Comparison of ENCODE assay signal across 17 cellular contexts in genomic region chr6:110930795-110931194, GRCh38.
"Had no signal": no experiment of that assay in that cellular context is flagged by ENCODE, and none has a peak within 500 bp of the region (broad histone marks: within the 10 kb centered on the region; RNA-seq: fewer than 3 reads in every experiment).

No MANE protein-coding gene starts in this region.

- H3K4me1 ChIP-seq: pancreas, testis, tibial artery had no signal

- DNase-seq: dorsolateral prefrontal cortex; effector CD4-positive, alpha-beta T cell; kidney; left cardiac atrium; left lung; mesendoderm; midbrain; naive thymus-derived CD4-positive, alpha-beta T cell; pancreas; right cardiac atrium; spleen; stimulated activated CD4-positive, alpha-beta T cell treated with anti-CD3 and anti-CD28 coated beads, Interleukin-4, amount 100 ng/mL, for 4 hours; stimulated activated naive CD8-positive, alpha-beta T cell treated with anti-CD3 and anti-CD28 coated beads, Interleukin-15, Interleukin-2, amounts not matched to agents 100 U/mL and 50 U/mL, for 24 hours; substantia nigra; testis; tibial artery had no signal

- H3K36me3 ChIP-seq: left lung, pancreas, spleen, tibial artery had no signal

- H3K27me3 ChIP-seq: dorsolateral prefrontal cortex, left lung, pancreas, spleen, testis, tibial artery had no signal

- H3K27ac ChIP-seq: dorsolateral prefrontal cortex, pancreas, skin epidermis, testis, tibial artery had no signal

- H3K9me3 ChIP-seq: left lung, pancreas, spleen, testis, tibial artery had no signal

- H3K4me3 ChIP-seq: dorsolateral prefrontal cortex, left lung, pancreas, skin epidermis, spleen, testis, tibial artery had no signal
